In genomic region chr6:28606424-28607391, GRCh38 we compare ENCODE assay signal across 9 cellular contexts.
DNase-seq lines count a peak whose midpoint lies in the region; ATAC-seq and TF ChIP-seq lines count a peak whose summit lies in the region.
"Had no signal": no experiment of that assay in that cellular context is flagged by ENCODE, and none has a peak within 500 bp of the region (broad histone marks: within the 10 kb centered on the region; RNA-seq: fewer than 3 reads in every experiment).

No MANE protein-coding gene starts in this region.

- peak; percentile 76 for TF ChIP-seq CTCF in HFFc6 (IDR thresholded peaks at IDR 0.05)

- DNase-seq in DMS79 (lab: John Stamatoyannopoulos, UW) (peak; percentile 87), HFFc6 (peak; percentile 88), NCI-H526 treated with DMSO at 0.1 percent for 48 hours (lab: John Stamatoyannopoulos, UW) (peak; percentile 55), iPS DF 6.9 (ENCODE audit: low read depth, low spot score) (no peak), GOT3 (lab: John Stamatoyannopoulos, UW) (no peak)
- DNase-seq in stimulated activated CD8-positive, alpha-beta memory T cell treated with anti-CD3 and anti-CD28 coated beads, Interleukin-2, amount 100 ng/mL, for 48 hours (ENCODE audit: low read depth in 2 of 2) = peak; percentile 19 to 40

- H3K4me3 ChIP-seq in iPS DF 6.9 (ENCODE audit: low read length) = peak overlapping the region; percentile 82; the same call in 1 of the 2 replicates

- no peaks in the 10 kb centered on the region for H3K9me3 Mint-ChIP-seq in HFFc6
- peaks cover 4% of the 10 kb centered on the region for H3K9me3 Mint-ChIP-seq in activated naive CD4-positive, alpha-beta T cell treated with anti-CD3 and anti-CD28 coated beads, Interleukin-2, amount 50 U/mL, for 24 hours
- H3K9me3 Mint-ChIP-seq: dendritic cell treated with granulocyte-macrophage colony-stimulating factor and Interleukin-4, amounts not matched to agents 40 ng/mL and 50 ng/mL, for 4 days had no signal

- no peak overlapping the region for H3K27ac ChIP-seq in iPS DF 6.9 (ENCODE audit: low read length)

- WGBS in iPS DF 6.9 (ENCODE audit: insufficient coverage, insufficient read length) = no CpG with 5 or more reads among the region's 30 CpGs

- no peaks in the 10 kb centered on the region for H3K4me1 ChIP-seq in iPS DF 6.9 (ENCODE audit: control insufficient read depth, insufficient read depth, low read length)

- H3K4me1 Mint-ChIP-seq in HFFc6 (ENCODE audit: low read depth) = peaks cover 9% of the 10 kb centered on the region; the same call in 1 of the 2 replicates
- peaks cover 12% of the 10 kb centered on the region for H3K4me1 Mint-ChIP-seq in activated naive CD4-positive, alpha-beta T cell treated with anti-CD3 and anti-CD28 coated beads, Interleukin-2, amount 50 U/mL, for 24 hours

- H3K4me3 Mint-ChIP-seq in HFFc6 = peak overlapping the region; percentile 89
- peak overlapping the region; percentile 63 for H3K4me3 Mint-ChIP-seq in activated naive CD4-positive, alpha-beta T cell treated with anti-CD3 and anti-CD28 coated beads, Interleukin-2, amount 50 U/mL, for 24 hours
- H3K4me3 Mint-ChIP-seq: dendritic cell treated with granulocyte-macrophage colony-stimulating factor and Interleukin-4, amounts not matched to agents 40 ng/mL and 50 ng/mL, for 4 days had no signal

- H3K27me3 ChIP-seq in iPS DF 6.9 (ENCODE audit: control insufficient read depth, insufficient read depth, low read length) = no peaks in the 10 kb centered on the region

- no peaks in the 10 kb centered on the region for H3K36me3 Mint-ChIP-seq in HFFc6 (ENCODE audit: low read depth)
- H3K36me3 Mint-ChIP-seq in activated naive CD4-positive, alpha-beta T cell treated with anti-CD3 and anti-CD28 coated beads, Interleukin-2, amount 50 U/mL, for 24 hours = no peaks in the 10 kb centered on the region

- H3K27me3 Mint-ChIP-seq in HFFc6 (ENCODE audit: insufficient read depth) = peaks cover 8% of the 10 kb centered on the region
- H3K27me3 Mint-ChIP-seq in activated naive CD4-positive, alpha-beta T cell treated with anti-CD3 and anti-CD28 coated beads, Interleukin-2, amount 50 U/mL, for 24 hours = peaks cover 46% of the 10 kb centered on the region

- no peak for ATAC-seq in HG02763 (IDR thresholded peaks at IDR 0.05; ENCODE audit: unreplicated experiment)

- no peaks in the 10 kb centered on the region for H3K36me3 ChIP-seq in iPS DF 6.9 (ENCODE audit: control insufficient read depth, insufficient read depth, low read length)

- H3K27ac Mint-ChIP-seq in HFFc6 = peak overlapping the region; percentile 52
- peak overlapping the region; percentile 90 for H3K27ac Mint-ChIP-seq in activated naive CD4-positive, alpha-beta T cell treated with anti-CD3 and anti-CD28 coated beads, Interleukin-2, amount 50 U/mL, for 24 hours
- H3K27ac Mint-ChIP-seq: dendritic cell treated with granulocyte-macrophage colony-stimulating factor and Interleukin-4, amounts not matched to agents 40 ng/mL and 50 ng/mL, for 4 days had no signal

- H3K9me3 ChIP-seq in iPS DF 6.9 (ENCODE audit: control insufficient read depth, insufficient read depth, low read length) = no peaks in the 10 kb centered on the region

Comparison
In these comparisons a context has a peak if more than half of its experiments do, and no peak if none do; other contexts are left out.
1. DNase-seq: peak in DMS79 (single experiment), HFFc6 (single experiment), NCI-H526 treated with DMSO at 0.1 percent for 48 hours (single experiment) and stimulated activated CD8-positive, alpha-beta memory T cell treated with anti-CD3 and anti-CD28 coated beads, Interleukin-2, amount 100 ng/mL, for 48 hours (2 of 2); none in iPS DF 6.9 (single experiment) and GOT3 (single experiment).